In the genomic region with DNA sequence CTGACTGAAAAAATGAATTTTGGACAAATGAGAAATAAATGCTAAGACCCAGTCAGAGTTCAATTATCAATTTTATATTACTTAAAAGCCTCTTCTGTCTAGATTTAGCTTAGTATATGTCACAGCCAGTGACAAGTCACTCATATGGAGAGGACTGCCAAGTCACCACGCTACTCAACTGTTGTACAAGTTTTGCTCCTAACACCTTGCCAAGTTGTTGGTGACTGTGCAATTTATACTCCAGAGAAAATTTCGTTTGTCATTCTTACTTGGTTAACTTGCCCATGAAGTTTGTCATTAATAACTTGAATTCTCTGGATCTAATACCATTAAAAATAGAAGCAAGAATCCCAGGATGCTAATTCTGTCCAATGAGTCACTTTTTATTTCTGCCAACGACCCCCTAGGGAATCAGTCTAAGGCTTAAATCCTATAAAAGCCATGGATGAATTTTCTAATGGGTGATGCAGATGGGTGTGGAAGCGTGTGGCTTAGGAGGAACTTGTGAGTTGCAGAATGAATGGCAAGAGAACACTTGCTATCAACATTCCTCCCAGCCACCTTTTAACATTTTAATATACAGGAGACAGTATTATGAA, we compare ENCODE assay signal across 1 cellular context.
TF ChIP-seq lines count a peak whose summit lies in the region.

No MANE protein-coding gene starts in this region.

TF ChIP-seq in K562, 482 proteins besides CTCF, POLR2A, EP300 and RAD21 (continues in another document):
- TF ChIP-seq L3MBTL2 (IDR thresholded peaks at IDR 0.05) (no peak), CBX1 (IDR thresholded peaks at IDR 0.05; ENCODE audit: low read depth) (no peak), U2AF2 (optimal IDR thresholded peaks at IDR 0.05; ENCODE audit: low read depth, low read length) (no peak), FOSL1 (tag; conservative IDR thresholded peaks at IDR 0.05) (no peak), SMC3 (conservative IDR thresholded peaks at IDR 0.05; ENCODE audit: insufficient read depth, low read depth, low read length) (no peak), ZNF146 (CRISPR knock-in tag; IDR thresholded peaks at IDR 0.05; ENCODE audit: unreplicated experiment) (no peak), TFAM (CRISPR knock-in tag; conservative IDR thresholded peaks at IDR 0.05) (no peak), POLR3G (IDR thresholded peaks at IDR 0.05; ENCODE audit: extremely low read depth, insufficient read length, insufficient replicate concordance) (no peak), KLF6 (CRISPR knock-in tag; IDR thresholded peaks at IDR 0.05; ENCODE audit: borderline replicate concordance) (no peak), ZNF696 (CRISPR knock-in tag; conservative IDR thresholded peaks at IDR 0.05) (no peak), ARID2 (IDR thresholded peaks at IDR 0.05) (no peak), ZNF316 (IDR thresholded peaks at IDR 0.05) (peak; percentile 94), ZNF239 (CRISPR knock-in tag; IDR thresholded peaks at IDR 0.05) (no peak), ZNF384 (IDR thresholded peaks at IDR 0.05; ENCODE audit: low read depth, low read length) (no peak)
- TF ChIP-seq, protein P1, sequence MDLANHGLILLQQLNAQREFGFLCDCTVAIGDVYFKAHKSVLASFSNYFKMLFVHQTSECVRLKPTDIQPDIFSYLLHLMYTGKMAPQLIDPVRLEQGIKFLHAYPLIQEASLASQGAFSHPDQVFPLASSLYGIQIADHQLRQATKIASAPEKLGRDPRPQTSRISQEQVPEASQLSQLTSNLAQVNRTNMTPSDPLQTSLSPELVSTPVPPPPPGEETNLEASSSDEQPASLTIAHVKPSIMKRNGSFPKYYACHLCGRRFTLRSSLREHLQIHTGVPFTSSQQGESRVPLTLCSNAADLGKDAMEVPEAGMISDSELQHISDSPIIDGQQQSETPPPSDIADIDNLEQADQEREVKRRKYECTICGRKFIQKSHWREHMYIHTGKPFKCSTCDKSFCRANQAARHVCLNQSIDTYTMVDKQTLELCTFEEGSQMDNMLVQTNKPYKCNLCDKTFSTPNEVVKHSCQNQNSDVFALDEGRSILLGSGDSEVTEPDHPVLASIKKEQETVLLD (IDR thresholded peaks at IDR 0.05) = no peak
- TF ChIP-seq, protein P2, sequence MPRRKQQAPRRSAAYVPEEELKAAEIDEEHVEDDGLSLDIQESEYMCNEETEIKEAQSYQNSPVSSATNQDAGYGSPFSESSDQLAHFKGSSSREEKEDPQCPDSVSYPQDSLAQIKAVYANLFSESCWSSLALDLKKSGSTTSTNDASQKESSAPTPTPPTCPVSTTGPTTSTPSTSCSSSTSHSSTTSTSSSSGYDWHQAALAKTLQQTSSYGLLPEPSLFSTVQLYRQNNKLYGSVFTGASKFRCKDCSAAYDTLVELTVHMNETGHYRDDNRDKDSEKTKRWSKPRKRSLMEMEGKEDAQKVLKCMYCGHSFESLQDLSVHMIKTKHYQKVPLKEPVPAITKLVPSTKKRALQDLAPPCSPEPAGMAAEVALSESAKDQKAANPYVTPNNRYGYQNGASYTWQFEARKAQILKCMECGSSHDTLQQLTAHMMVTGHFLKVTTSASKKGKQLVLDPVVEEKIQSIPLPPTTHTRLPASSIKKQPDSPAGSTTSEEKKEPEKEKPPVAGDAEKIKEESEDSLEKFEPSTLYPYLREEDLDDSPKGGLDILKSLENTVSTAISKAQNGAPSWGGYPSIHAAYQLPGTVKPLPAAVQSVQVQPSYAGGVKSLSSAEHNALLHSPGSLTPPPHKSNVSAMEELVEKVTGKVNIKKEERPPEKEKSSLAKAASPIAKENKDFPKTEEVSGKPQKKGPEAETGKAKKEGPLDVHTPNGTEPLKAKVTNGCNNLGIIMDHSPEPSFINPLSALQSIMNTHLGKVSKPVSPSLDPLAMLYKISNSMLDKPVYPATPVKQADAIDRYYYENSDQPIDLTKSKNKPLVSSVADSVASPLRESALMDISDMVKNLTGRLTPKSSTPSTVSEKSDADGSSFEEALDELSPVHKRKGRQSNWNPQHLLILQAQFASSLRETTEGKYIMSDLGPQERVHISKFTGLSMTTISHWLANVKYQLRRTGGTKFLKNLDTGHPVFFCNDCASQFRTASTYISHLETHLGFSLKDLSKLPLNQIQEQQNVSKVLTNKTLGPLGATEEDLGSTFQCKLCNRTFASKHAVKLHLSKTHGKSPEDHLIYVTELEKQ (CRISPR knock-in tag; IDR thresholded peaks at IDR 0.05) = no peak
- TF ChIP-seq, protein P3, sequence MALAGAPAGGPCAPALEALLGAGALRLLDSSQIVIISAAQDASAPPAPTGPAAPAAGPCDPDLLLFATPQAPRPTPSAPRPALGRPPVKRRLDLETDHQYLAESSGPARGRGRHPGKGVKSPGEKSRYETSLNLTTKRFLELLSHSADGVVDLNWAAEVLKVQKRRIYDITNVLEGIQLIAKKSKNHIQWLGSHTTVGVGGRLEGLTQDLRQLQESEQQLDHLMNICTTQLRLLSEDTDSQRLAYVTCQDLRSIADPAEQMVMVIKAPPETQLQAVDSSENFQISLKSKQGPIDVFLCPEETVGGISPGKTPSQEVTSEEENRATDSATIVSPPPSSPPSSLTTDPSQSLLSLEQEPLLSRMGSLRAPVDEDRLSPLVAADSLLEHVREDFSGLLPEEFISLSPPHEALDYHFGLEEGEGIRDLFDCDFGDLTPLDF (CRISPR knock-in tag; IDR thresholded peaks at IDR 0.05) = no peak
- TF ChIP-seq, protein P4, sequence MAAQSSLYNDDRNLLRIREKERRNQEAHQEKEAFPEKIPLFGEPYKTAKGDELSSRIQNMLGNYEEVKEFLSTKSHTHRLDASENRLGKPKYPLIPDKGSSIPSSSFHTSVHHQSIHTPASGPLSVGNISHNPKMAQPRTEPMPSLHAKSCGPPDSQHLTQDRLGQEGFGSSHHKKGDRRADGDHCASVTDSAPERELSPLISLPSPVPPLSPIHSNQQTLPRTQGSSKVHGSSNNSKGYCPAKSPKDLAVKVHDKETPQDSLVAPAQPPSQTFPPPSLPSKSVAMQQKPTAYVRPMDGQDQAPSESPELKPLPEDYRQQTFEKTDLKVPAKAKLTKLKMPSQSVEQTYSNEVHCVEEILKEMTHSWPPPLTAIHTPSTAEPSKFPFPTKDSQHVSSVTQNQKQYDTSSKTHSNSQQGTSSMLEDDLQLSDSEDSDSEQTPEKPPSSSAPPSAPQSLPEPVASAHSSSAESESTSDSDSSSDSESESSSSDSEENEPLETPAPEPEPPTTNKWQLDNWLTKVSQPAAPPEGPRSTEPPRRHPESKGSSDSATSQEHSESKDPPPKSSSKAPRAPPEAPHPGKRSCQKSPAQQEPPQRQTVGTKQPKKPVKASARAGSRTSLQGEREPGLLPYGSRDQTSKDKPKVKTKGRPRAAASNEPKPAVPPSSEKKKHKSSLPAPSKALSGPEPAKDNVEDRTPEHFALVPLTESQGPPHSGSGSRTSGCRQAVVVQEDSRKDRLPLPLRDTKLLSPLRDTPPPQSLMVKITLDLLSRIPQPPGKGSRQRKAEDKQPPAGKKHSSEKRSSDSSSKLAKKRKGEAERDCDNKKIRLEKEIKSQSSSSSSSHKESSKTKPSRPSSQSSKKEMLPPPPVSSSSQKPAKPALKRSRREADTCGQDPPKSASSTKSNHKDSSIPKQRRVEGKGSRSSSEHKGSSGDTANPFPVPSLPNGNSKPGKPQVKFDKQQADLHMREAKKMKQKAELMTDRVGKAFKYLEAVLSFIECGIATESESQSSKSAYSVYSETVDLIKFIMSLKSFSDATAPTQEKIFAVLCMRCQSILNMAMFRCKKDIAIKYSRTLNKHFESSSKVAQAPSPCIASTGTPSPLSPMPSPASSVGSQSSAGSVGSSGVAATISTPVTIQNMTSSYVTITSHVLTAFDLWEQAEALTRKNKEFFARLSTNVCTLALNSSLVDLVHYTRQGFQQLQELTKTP (IDR thresholded peaks at IDR 0.05; ENCODE audit: low read depth in 1 of 2, partially characterized antibody in 2 of 2) = no peak
- TF ChIP-seq, protein P5, sequence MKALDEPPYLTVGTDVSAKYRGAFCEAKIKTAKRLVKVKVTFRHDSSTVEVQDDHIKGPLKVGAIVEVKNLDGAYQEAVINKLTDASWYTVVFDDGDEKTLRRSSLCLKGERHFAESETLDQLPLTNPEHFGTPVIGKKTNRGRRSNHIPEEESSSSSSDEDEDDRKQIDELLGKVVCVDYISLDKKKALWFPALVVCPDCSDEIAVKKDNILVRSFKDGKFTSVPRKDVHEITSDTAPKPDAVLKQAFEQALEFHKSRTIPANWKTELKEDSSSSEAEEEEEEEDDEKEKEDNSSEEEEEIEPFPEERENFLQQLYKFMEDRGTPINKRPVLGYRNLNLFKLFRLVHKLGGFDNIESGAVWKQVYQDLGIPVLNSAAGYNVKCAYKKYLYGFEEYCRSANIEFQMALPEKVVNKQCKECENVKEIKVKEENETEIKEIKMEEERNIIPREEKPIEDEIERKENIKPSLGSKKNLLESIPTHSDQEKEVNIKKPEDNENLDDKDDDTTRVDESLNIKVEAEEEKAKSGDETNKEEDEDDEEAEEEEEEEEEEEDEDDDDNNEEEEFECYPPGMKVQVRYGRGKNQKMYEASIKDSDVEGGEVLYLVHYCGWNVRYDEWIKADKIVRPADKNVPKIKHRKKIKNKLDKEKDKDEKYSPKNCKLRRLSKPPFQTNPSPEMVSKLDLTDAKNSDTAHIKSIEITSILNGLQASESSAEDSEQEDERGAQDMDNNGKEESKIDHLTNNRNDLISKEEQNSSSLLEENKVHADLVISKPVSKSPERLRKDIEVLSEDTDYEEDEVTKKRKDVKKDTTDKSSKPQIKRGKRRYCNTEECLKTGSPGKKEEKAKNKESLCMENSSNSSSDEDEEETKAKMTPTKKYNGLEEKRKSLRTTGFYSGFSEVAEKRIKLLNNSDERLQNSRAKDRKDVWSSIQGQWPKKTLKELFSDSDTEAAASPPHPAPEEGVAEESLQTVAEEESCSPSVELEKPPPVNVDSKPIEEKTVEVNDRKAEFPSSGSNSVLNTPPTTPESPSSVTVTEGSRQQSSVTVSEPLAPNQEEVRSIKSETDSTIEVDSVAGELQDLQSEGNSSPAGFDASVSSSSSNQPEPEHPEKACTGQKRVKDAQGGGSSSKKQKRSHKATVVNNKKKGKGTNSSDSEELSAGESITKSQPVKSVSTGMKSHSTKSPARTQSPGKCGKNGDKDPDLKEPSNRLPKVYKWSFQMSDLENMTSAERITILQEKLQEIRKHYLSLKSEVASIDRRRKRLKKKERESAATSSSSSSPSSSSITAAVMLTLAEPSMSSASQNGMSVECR (CRISPR knock-in tag; IDR thresholded peaks at IDR 0.05) = no peak
- TF ChIP-seq, protein P6, sequence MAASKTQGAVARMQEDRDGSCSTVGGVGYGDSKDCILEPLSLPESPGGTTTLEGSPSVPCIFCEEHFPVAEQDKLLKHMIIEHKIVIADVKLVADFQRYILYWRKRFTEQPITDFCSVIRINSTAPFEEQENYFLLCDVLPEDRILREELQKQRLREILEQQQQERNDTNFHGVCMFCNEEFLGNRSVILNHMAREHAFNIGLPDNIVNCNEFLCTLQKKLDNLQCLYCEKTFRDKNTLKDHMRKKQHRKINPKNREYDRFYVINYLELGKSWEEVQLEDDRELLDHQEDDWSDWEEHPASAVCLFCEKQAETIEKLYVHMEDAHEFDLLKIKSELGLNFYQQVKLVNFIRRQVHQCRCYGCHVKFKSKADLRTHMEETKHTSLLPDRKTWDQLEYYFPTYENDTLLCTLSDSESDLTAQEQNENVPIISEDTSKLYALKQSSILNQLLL (CRISPR knock-in tag; IDR thresholded peaks at IDR 0.05; ENCODE audit: borderline replicate concordance) = no peak
- TF ChIP-seq, protein P7, sequence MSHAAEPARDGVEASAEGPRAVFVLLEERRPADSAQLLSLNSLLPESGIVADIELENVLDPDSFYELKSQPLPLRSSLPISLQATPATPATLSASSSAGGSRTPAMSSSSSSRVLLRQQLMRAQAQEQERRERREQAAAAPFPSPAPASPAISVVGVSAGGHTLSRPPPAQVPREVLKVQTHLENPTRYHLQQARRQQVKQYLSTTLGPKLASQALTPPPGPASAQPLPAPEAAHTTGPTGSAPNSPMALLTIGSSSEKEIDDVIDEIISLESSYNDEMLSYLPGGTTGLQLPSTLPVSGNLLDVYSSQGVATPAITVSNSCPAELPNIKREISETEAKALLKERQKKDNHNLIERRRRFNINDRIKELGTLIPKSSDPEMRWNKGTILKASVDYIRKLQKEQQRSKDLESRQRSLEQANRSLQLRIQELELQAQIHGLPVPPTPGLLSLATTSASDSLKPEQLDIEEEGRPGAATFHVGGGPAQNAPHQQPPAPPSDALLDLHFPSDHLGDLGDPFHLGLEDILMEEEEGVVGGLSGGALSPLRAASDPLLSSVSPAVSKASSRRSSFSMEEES (CRISPR knock-in tag; IDR thresholded peaks at IDR 0.05) = no peak
- TF ChIP-seq, protein P8, sequence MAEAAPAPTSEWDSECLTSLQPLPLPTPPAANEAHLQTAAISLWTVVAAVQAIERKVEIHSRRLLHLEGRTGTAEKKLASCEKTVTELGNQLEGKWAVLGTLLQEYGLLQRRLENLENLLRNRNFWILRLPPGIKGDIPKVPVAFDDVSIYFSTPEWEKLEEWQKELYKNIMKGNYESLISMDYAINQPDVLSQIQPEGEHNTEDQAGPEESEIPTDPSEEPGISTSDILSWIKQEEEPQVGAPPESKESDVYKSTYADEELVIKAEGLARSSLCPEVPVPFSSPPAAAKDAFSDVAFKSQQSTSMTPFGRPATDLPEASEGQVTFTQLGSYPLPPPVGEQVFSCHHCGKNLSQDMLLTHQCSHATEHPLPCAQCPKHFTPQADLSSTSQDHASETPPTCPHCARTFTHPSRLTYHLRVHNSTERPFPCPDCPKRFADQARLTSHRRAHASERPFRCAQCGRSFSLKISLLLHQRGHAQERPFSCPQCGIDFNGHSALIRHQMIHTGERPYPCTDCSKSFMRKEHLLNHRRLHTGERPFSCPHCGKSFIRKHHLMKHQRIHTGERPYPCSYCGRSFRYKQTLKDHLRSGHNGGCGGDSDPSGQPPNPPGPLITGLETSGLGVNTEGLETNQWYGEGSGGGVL (CRISPR knock-in tag; IDR thresholded peaks at IDR 0.05) = no peak
- TF ChIP-seq, protein P9, sequence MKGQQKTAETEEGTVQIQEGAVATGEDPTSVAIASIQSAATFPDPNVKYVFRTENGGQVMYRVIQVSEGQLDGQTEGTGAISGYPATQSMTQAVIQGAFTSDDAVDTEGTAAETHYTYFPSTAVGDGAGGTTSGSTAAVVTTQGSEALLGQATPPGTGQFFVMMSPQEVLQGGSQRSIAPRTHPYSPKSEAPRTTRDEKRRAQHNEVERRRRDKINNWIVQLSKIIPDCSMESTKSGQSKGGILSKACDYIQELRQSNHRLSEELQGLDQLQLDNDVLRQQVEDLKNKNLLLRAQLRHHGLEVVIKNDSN (CRISPR knock-in tag; IDR thresholded peaks at IDR 0.05) = no peak
